Comparison of ENCODE assay signal across 1 cellular context in genomic region chr12:130995386-130995969, GRCh38. TPM values are rescaled to one million over a fixed set of nuclear protein-coding genes. Genes with fewer than 3 reads are reported as not detected.
"Had no signal": no experiment of that assay in that cellular context is flagged by ENCODE, and none has a peak within 500 bp of the region (broad histone marks: within the 10 kb centered on the region; RNA-seq: fewer than 3 reads in every experiment).

No MANE protein-coding gene starts in this region.

RNA-seq across cellular contexts. Expression of gene ADGRD1, which starts 41.8 kb away (rescaled TPM):
- polyA plus RNA-seq: immature natural killer cell had no signal
